In genomic region chr4:7077371-7077770, GRCh38 we compare ENCODE assay signal across 6 cellular contexts.
"Had no signal": no experiment of that assay in that cellular context is flagged by ENCODE, and none has a peak within 500 bp of the region (broad histone marks: within the 10 kb centered on the region; RNA-seq: fewer than 3 reads in every experiment).

No MANE protein-coding gene starts in this region.

- ATAC-seq: GM23338, K562 had no signal

- H2AFZ ChIP-seq: GM23338 had no signal

- H3K4me2 ChIP-seq: GM23338 had no signal

- H3K4me3 Mint-ChIP-seq: GM23338, H9 had no signal

- H3K27ac Mint-ChIP-seq: GM23338, H9 had no signal

- H3K4me3 ChIP-seq: GM23338, K562 had no signal

- H3K4me1 Mint-ChIP-seq: GM23338, H9 had no signal

- DNase-seq: H9, HCEC 1CT, IMR-90, KG1 had no signal
